ENCODE assay signal across 9 cellular contexts in the genomic region with DNA sequence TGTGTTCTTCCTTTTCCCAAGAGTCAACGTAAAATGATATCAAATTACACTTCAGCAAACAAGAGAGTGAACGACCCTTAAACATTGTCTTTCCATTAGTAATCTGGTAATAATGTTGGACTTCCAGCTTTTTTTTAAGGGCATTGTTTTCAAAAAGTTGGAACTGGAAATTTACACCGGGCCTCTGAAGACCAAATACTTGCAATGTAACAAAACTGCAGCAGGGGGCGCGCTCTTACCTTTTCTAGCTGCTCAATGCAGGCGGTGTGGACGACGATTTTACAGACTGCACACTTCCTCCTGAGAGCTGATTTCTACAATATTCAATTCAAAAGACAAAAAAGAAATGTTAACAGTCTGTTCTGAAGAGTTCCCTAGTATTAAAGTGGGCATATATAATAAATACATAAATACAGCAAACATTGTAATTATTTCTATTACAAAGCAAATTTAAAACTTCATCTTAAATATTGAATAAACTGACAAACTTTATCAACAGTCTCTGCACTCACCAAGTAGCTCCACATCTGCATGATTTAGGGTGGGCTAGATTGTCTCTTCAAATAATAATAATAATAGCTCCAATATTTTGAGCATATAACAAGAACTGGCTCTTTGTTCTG.
DNase-seq lines count a peak whose midpoint lies in the region; ATAC-seq and TF ChIP-seq lines count a peak whose summit lies in the region.
"Had no signal": no experiment of that assay in that cellular context is flagged by ENCODE, and none has a peak within 500 bp of the region (broad histone marks: within the 10 kb centered on the region; RNA-seq: fewer than 3 reads in every experiment).

No MANE protein-coding gene starts in this region.

- POLR2A ChIA-PET in Panc1 (lab: Charles Lee): interaction anchor here (0.5 kb wide), 1 partner anchor 137 kb away, joined by 15 read pairs; no protein-coding TSS in a partner anchor

- H3K36me3 ChIP-seq in Panc1 (ENCODE audit: control insufficient read depth, insufficient read depth, low read length) (no peaks in the 10 kb centered on the region), upper lobe of left lung (no peaks in the 10 kb centered on the region)

- H3K4me1 ChIP-seq in Panc1 (ENCODE audit: control insufficient read depth, insufficient read depth, low read length) (no peaks in the 10 kb centered on the region), foreskin keratinocyte (no peaks in the 10 kb centered on the region), upper lobe of left lung (peaks cover 0 to 6% (median 2%) of the 10 kb centered on the region in 4 donors)

- ATAC-seq in GM21723 (IDR thresholded peaks at IDR 0.05; ENCODE audit: unreplicated experiment) (peak; percentile 87), Panc1 (peak; percentile 85), foreskin keratinocyte (peak; percentile 80), upper lobe of left lung (ENCODE audit: low FRiP score in 2 of 2) (peak in 1 of 2 donors; percentile 89)
- peak; percentile 56 for ATAC-seq in activated T-helper 17 cell treated with anti-CD3 and anti-CD28 coated beads, Interleukin-2, amount 50 U/mL, for 72 hours (replicated peaks)

- no peaks in the 10 kb centered on the region for H3K4me1 Mint-ChIP-seq in activated T-helper 17 cell treated with anti-CD3 and anti-CD28 coated beads, Interleukin-2, amount 50 U/mL, for 72 hours
- H3K4me1 Mint-ChIP-seq: central memory CD8-positive, alpha-beta T cell had no signal

- TF ChIP-seq POLR2A in upper lobe of left lung (IDR thresholded peaks at IDR 0.05): no peak

- no peak overlapping the region for H3K4me3 Mint-ChIP-seq in activated T-helper 17 cell treated with anti-CD3 and anti-CD28 coated beads, Interleukin-2, amount 50 U/mL, for 72 hours
- H3K4me3 Mint-ChIP-seq: central memory CD8-positive, alpha-beta T cell had no signal

- BruUV-seq in Panc1 (replicated peaks; lab: Mats Ljungman, UMichigan): no TSS peak

- H3K9me3 ChIP-seq in Panc1 (ENCODE audit: control insufficient read depth, insufficient read depth, low read depth, low read length) (no peaks in the 10 kb centered on the region), upper lobe of left lung (no peaks in the 10 kb centered on the region)

- H3K27me3 ChIP-seq in Panc1 (ENCODE audit: control insufficient read depth, insufficient read depth, low read length): peaks cover 12% of the 10 kb centered on the region
- peaks cover 6% of the 10 kb centered on the region for H3K27me3 ChIP-seq in foreskin keratinocyte
- H3K27me3 ChIP-seq in upper lobe of left lung: no peaks in the 10 kb centered on the region

- H3K27ac Mint-ChIP-seq in activated T-helper 17 cell treated with anti-CD3 and anti-CD28 coated beads, Interleukin-2, amount 50 U/mL, for 72 hours: no peak overlapping the region

- TF ChIP-seq EP300 in upper lobe of left lung (IDR thresholded peaks at IDR 0.05): no peak

- H3K9me3 Mint-ChIP-seq in activated T-helper 17 cell treated with anti-CD3 and anti-CD28 coated beads, Interleukin-2, amount 50 U/mL, for 72 hours: no peaks in the 10 kb centered on the region
- H3K9me3 Mint-ChIP-seq: central memory CD8-positive, alpha-beta T cell had no signal

- H3K27ac ChIP-seq in Panc1 (ENCODE audit: low read length) (no peak overlapping the region), foreskin keratinocyte (no peak overlapping the region), upper lobe of left lung (no peak overlapping the region)

- CTCF ChIA-PET in Panc1 (lab: Charles Lee): no interaction called here

- H3K4me3 ChIP-seq in Panc1 (ENCODE audit: low read depth in 2 of 2, low read length in 2 of 2) (no peak overlapping the region), upper lobe of left lung (no peak overlapping the region)

- TF ChIP-seq CTCF in Panc1 (IDR thresholded peaks at IDR 0.05) (peak; percentile 91), foreskin keratinocyte (conservative IDR thresholded peaks at IDR 0.05) (peak; percentile 84), upper lobe of left lung (IDR thresholded peaks at IDR 0.05) (peak; percentile 30 to 70 (median 58))

- WGBS in upper lobe of left lung, 2 donors: 10% methylated on average over 8 of the region's 8 CpGs

- H3K27me3 Mint-ChIP-seq in activated T-helper 17 cell treated with anti-CD3 and anti-CD28 coated beads, Interleukin-2, amount 50 U/mL, for 72 hours: peaks cover 7% of the 10 kb centered on the region

- intact Hi-C loops in Panc1 (cut with micrococcal nuclease; ENCODE audit: unreplicated experiment): loop anchor here (1.0 to 5.0 kb wide), 2 partner anchors 243 to 351 kb away; no protein-coding TSS in a partner anchor

- in situ Hi-C loops in Panc1 (cut with HindIII; ENCODE audit: low pct_unique_long_range_greater_than_20kb, low sequenced_read_pairs): no loop called here

- H3K36me3 Mint-ChIP-seq in activated T-helper 17 cell treated with anti-CD3 and anti-CD28 coated beads, Interleukin-2, amount 50 U/mL, for 72 hours (ENCODE audit: low read depth): no peaks in the 10 kb centered on the region

- peak; percentile 12 for DNase-seq in DMS153 (lab: John Stamatoyannopoulos, UW)
- DNase-seq in Kasumi-1 (lab: John Stamatoyannopoulos, UW): peak; percentile 80 to 88
- DNase-seq in Panc1 (ENCODE audit: low read depth, low spot score): no peak
- peak in 1 of 2 donors; percentile 41 for DNase-seq in foreskin keratinocyte
- peak; percentile 25 for DNase-seq in occipital lobe (lab: John Stamatoyannopoulos, UW)
- peak in 1 of 2 donors; percentile 76 for DNase-seq in upper lobe of left lung
